Comparison of ENCODE assay signal across 27 cellular contexts in the genomic region with DNA sequence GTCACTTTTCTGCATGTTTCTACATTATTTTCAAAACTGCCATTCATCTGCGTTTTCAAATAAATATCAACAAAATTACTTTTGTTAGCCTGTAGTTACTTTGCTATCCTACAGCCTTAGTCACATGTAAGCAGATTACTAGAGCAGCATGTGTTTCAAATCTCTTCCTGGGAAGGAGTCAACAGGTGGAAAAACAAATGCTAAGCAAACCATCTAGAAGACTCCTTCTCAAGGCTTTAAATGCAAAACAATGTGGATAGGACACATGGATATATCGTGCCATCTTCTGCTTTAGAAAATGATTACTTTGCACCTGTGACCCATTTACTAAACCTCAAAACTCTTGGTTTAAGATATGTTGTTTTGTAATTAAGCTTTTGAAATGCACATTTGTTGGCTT.
"Had no signal": no experiment of that assay in that cellular context is flagged by ENCODE, and none has a peak within 500 bp of the region (broad histone marks: within the 10 kb centered on the region; RNA-seq: fewer than 3 reads in every experiment).

No MANE protein-coding gene starts in this region.

- H3K9me3 Mint-ChIP-seq: effector memory CD8-positive, alpha-beta T cell; memory B cell; neural progenitor cell; stimulated activated effector memory CD8-positive, alpha-beta T cell treated with anti-CD3 and anti-CD28 coated beads, Interleukin-12 subunit alpha, Interleukin-12 subunit beta, amount 100 ng/mL, for 72 hours had no signal

- H2AFZ ChIP-seq: neural progenitor cell, parathyroid adenoma had no signal

- H3K4me3 Mint-ChIP-seq: effector memory CD8-positive, alpha-beta T cell; memory B cell; naive B cell; nephron; neural progenitor cell; stimulated activated effector memory CD8-positive, alpha-beta T cell treated with anti-CD3 and anti-CD28 coated beads, Interleukin-12 subunit alpha, Interleukin-12 subunit beta, amount 100 ng/mL, for 72 hours had no signal

- H3K27me3 ChIP-seq: esophagus squamous epithelium, heart right ventricle, neural progenitor cell, right lobe of liver, stomach, thyroid gland, vagina had no signal

- H3K36me3 ChIP-seq: esophagus squamous epithelium, heart right ventricle, neural progenitor cell, right lobe of liver, stomach, thyroid gland, vagina had no signal

- H3K4me1 ChIP-seq: neural progenitor cell, parathyroid adenoma, right lobe of liver had no signal

- H3K27ac ChIP-seq: esophagus squamous epithelium, heart right ventricle, neural progenitor cell, parathyroid adenoma, right lobe of liver, stomach, thyroid gland, vagina had no signal

- H3K9ac ChIP-seq: neural progenitor cell, parathyroid adenoma had no signal

- DNase-seq: cortex of kidney; effector memory CD8-positive, alpha-beta T cell; erythroblast; esophagus squamous epithelium; foreskin melanocyte; glutamatergic neuron; heart right ventricle; hippocampal formation; naive B cell; right lobe of liver; stimulated activated CD4-positive, alpha-beta T cell treated with anti-CD3 and anti-CD28 coated beads, Interleukin-2, amount 100 ng/mL, for 24 hours; stimulated activated CD4-positive, alpha-beta T cell treated with anti-CD3 and anti-CD28 coated beads, Interleukin-4, amount 100 ng/mL, for 24 hours; stimulated activated naive CD4-positive, alpha-beta T cell treated with Interleukin-2 at 50 U/mL for 16 hours; stomach; thyroid gland; trophoblast cell had no signal

- H3K4me3 ChIP-seq: esophagus squamous epithelium, heart right ventricle, lung, neural progenitor cell, right lobe of liver, smooth muscle cell, stomach, thyroid gland, vagina had no signal

- ATAC-seq: effector memory CD8-positive, alpha-beta T cell; heart right ventricle; left lobe of liver; right lobe of liver; stimulated activated effector memory CD8-positive, alpha-beta T cell treated with anti-CD3 and anti-CD28 coated beads, Interleukin-12 subunit alpha, Interleukin-12 subunit beta, amount 100 ng/mL, for 72 hours had no signal

- H3K79me2 ChIP-seq: parathyroid adenoma had no signal

- FAIRE-seq: endometrium had no signal

- H3K27me3 Mint-ChIP-seq: memory B cell, naive B cell, progenitor cell of endocrine pancreas had no signal

- H3K36me3 Mint-ChIP-seq: naive B cell; neural progenitor cell; stimulated activated effector memory CD8-positive, alpha-beta T cell treated with anti-CD3 and anti-CD28 coated beads, Interleukin-12 subunit alpha, Interleukin-12 subunit beta, amount 100 ng/mL, for 72 hours had no signal

- H3K4me2 ChIP-seq: neural progenitor cell, smooth muscle cell had no signal

- H3K27ac Mint-ChIP-seq: effector memory CD8-positive, alpha-beta T cell; memory B cell; naive B cell; nephron; neural progenitor cell; progenitor cell of endocrine pancreas; stimulated activated effector memory CD8-positive, alpha-beta T cell treated with anti-CD3 and anti-CD28 coated beads, Interleukin-12 subunit alpha, Interleukin-12 subunit beta, amount 100 ng/mL, for 72 hours had no signal

- H3K9me3 ChIP-seq: esophagus squamous epithelium, right lobe of liver, thyroid gland, vagina had no signal

- H3K4me1 Mint-ChIP-seq: nephron had no signal
